In the genomic region with DNA sequence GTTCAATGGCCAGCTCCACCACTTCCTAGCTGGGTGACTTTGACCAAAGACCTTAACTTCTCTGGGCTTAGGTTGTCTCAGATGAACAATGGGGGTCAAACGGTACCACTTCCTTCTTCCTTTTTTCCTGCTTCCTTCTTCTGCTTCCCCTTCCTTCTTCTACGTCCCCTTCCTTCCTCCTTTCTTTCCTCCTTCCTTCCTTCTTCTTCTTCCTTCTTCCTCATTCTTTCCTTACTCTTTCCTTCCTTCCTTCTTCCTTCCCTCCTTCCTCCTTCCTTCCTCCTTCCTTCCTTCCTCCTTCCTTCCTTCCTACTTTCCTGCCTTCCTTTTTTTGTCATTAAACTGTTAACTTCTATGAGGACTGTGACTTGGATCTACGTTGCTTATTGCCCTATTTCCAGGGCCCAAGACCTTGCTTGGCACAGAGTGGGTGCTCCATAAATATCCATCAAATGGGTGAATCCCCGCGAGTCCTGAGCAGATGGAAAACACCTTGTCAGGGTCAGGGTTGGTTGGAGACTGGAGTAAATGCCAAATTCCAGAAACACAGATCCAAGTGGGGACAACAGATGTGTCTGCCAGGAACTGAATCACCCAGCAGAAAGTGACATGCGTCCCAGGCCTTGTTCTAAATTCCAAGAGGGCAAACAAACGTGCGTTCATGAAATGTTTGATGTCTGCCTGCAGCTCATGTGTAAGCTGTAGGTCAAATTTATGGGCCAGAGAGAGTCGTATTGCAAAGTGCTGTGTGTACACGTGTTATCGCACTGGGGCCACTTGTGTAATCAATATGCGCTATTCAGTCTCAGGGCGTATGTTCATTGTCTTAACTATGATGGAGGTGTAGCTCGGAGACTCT, we compare ENCODE assay signal across 18 cellular contexts.
DNase-seq lines count a peak whose midpoint lies in the region; ATAC-seq and TF ChIP-seq lines count a peak whose summit lies in the region.
"Had no signal": no experiment of that assay in that cellular context is flagged by ENCODE, and none has a peak within 500 bp of the region (broad histone marks: within the 10 kb centered on the region; RNA-seq: fewer than 3 reads in every experiment).

No MANE protein-coding gene starts in this region.

- no peaks in the 10 kb centered on the region for H3K36me3 Mint-ChIP-seq in CD4-positive, alpha-beta T cell (ENCODE audit: low read depth)
- H3K36me3 Mint-ChIP-seq: activated naive CD8-positive, alpha-beta T cell had no signal

- no peaks in the 10 kb centered on the region for H3K9me3 ChIP-seq in testis
- no peaks in the 10 kb centered on the region for H3K9me3 ChIP-seq in CD4-positive, alpha-beta T cell (ENCODE audit: control insufficient read depth, low read length)
- H3K9me3 ChIP-seq: body of pancreas, left lung had no signal

- no peaks in the 10 kb centered on the region for H3K4me1 Mint-ChIP-seq in CD4-positive, alpha-beta T cell (ENCODE audit: low read depth)
- H3K4me1 Mint-ChIP-seq: activated CD4-positive, alpha-beta memory T cell treated with anti-CD3 and anti-CD28 coated beads, Interleukin-2, amount 10 ng/mL, durations not matched to agents 7 days and 5 days had no signal

- WGBS in testis, 2 donors, result 66 to 74% methylated on average over 14 of the region's 14 CpGs

- no peak overlapping the region for H3K4me3 ChIP-seq in testis
- H3K4me3 ChIP-seq: body of pancreas, left lung had no signal

- CTCF ChIA-PET in CD4-positive, alpha-beta T cell (lab: Charles Lee), result no interaction called here

- H3K4me3 Mint-ChIP-seq in CD4-positive, alpha-beta T cell, result no peak overlapping the region
- H3K4me3 Mint-ChIP-seq: activated CD4-positive, alpha-beta memory T cell treated with anti-CD3 and anti-CD28 coated beads, Interleukin-2, amount 10 ng/mL, durations not matched to agents 7 days and 5 days; activated naive CD8-positive, alpha-beta T cell; activated T-cell treated with anti-CD3 and anti-CD28 coated beads, Interleukin-2, amount 50 U/mL, for 4 hours; H9 had no signal

- no peak for TF ChIP-seq CTCF in testis (IDR thresholded peaks at IDR 0.05)
- no peak for TF ChIP-seq CTCF in CD4-positive, alpha-beta T cell (IDR thresholded peaks at IDR 0.05)

- TF ChIP-seq POLR2A in testis (IDR thresholded peaks at IDR 0.05), result no peak

- intact Hi-C loops in testis (cut with DNase I; ENCODE audit: low total_unique reads), result no loop called here
- intact Hi-C loops in CD4-positive, alpha-beta T cell (cut with DNase I, micrococcal nuclease), result no loop called here

- H3K4me1 ChIP-seq in testis, result peaks cover 12% of the 10 kb centered on the region
- H3K4me1 ChIP-seq: body of pancreas, left lung had no signal

- peak; percentile 26 to 48 for DNase-seq in NCI-H524 (lab: John Stamatoyannopoulos, UW)
- DNase-seq in NCI-H524 treated with DMSO at 0.1 percent for 48 hours (lab: John Stamatoyannopoulos, UW), result no peak
- peak; percentile 98 for DNase-seq in NCI-H345 (lab: John Stamatoyannopoulos, UW)
- DNase-seq in left kidney (ENCODE audit: low read depth, low spot score), result peak; percentile 93
- DNase-seq in testis, result no peak
- DNase-seq in activated CD4-positive, alpha-beta T cell treated with anti-CD3 and anti-CD28 coated beads for 1 hour, result no peak
- no peak for DNase-seq in CD4-positive, alpha-beta T cell
- DNase-seq in AG08395 (ENCODE audit: low spot score), result no peak
- DNase-seq: activated CD4-positive, alpha-beta memory T cell treated with anti-CD3 and anti-CD28 coated beads, Interleukin-2, amount 10 ng/mL, durations not matched to agents 7 days and 5 days; activated T-cell treated with anti-CD3 and anti-CD28 coated beads, Interleukin-2, amount 50 U/mL, for 4 hours; body of pancreas; H9; left lung; NCI-H1436 treated with DMSO at 0.1 percent for 48 hours; NCI-H82; stimulated activated CD4-positive, alpha-beta T cell treated with anti-CD3 and anti-CD28 coated beads, Interleukin-15, amount 100 ng/mL, for 24 hours; stimulated activated naive CD4-positive, alpha-beta T cell had no signal

- no peak for ATAC-seq in CD4-positive, alpha-beta T cell (ENCODE audit: poor library complexity)
- ATAC-seq: activated T-cell treated with anti-CD3 and anti-CD28 coated beads, Interleukin-2, amount 50 U/mL, for 4 hours; body of pancreas; left lung had no signal

- no peaks in the 10 kb centered on the region for H3K9me3 Mint-ChIP-seq in CD4-positive, alpha-beta T cell
- H3K9me3 Mint-ChIP-seq: activated CD4-positive, alpha-beta memory T cell treated with anti-CD3 and anti-CD28 coated beads, Interleukin-2, amount 10 ng/mL, durations not matched to agents 7 days and 5 days; activated T-cell treated with anti-CD3 and anti-CD28 coated beads, Interleukin-2, amount 50 U/mL, for 4 hours had no signal

- H3K36me3 ChIP-seq in testis (ENCODE audit: low read depth, missing control alignments), result no peaks in the 10 kb centered on the region
- H3K36me3 ChIP-seq: left lung had no signal

- peaks cover 29% of the 10 kb centered on the region for H3K27me3 Mint-ChIP-seq in CD4-positive, alpha-beta T cell

- POLR2A ChIA-PET in CD4-positive, alpha-beta T cell (lab: Charles Lee), result no interaction called here

- peak overlapping the region; percentile 23 to 47 for H3K27ac ChIP-seq in testis
- no peak overlapping the region for H3K27ac ChIP-seq in CD4-positive, alpha-beta T cell (ENCODE audit: low read depth, low read length)
- H3K27ac ChIP-seq: body of pancreas, left lung had no signal

- no peak overlapping the region for H3K27ac Mint-ChIP-seq in CD4-positive, alpha-beta T cell
- H3K27ac Mint-ChIP-seq: activated CD4-positive, alpha-beta memory T cell treated with anti-CD3 and anti-CD28 coated beads, Interleukin-2, amount 10 ng/mL, durations not matched to agents 7 days and 5 days; activated naive CD8-positive, alpha-beta T cell; H9 had no signal

- no peaks in the 10 kb centered on the region for H3K27me3 ChIP-seq in testis
- no peaks in the 10 kb centered on the region for H3K27me3 ChIP-seq in CD4-positive, alpha-beta T cell (ENCODE audit: control insufficient read depth, insufficient read depth, low read length)

Comparison
In these comparisons a context has a peak if more than half of its experiments do, and no peak if none do; other contexts are left out.
1. DNase-seq: peak in NCI-H524 (2 of 2), NCI-H345 (single experiment) and left kidney (single experiment); none in NCI-H524 treated with DMSO at 0.1 percent for 48 hours (single experiment), testis (single experiment), activated CD4-positive, alpha-beta T cell treated with anti-CD3 and anti-CD28 coated beads for 1 hour (single experiment), CD4-positive, alpha-beta T cell (0 of 10) and AG08395 (single experiment).